In genomic region chr13:51849145-51850101, GRCh38 we compare ENCODE assay signal across 8 cellular contexts. TPM values are rescaled to one million over a fixed set of nuclear protein-coding genes. Genes with fewer than 3 reads are reported as not detected.
A peak's percentile ranks its signal among the peaks of the same experiment; 100 is the strongest.
DNase-seq lines count a peak whose midpoint lies in the region; ATAC-seq and TF ChIP-seq lines count a peak whose summit lies in the region.

No MANE protein-coding gene starts in this region.

- H3K27ac ChIP-seq in left ventricle myocardium inferior (replicated peaks), result no peak overlapping the region
- no peak overlapping the region for H3K27ac ChIP-seq in transverse colon

- ATAC-seq in activated CD8-positive, alpha-beta T cell treated with anti-CD3 and anti-CD28 coated beads for 36 hours, result peak; percentile 53
- ATAC-seq in HG03469 (IDR thresholded peaks at IDR 0.05; ENCODE audit: unreplicated experiment), result no peak

- no peaks in the 10 kb centered on the region for H3K36me3 ChIP-seq in left ventricle myocardium inferior
- H3K36me3 ChIP-seq in transverse colon, result no peaks in the 10 kb centered on the region

- CTCF ChIA-PET in activated CD8-positive, alpha-beta T cell treated with anti-CD3 and anti-CD28 coated beads for 36 hours (lab: Charles Lee), result interaction anchor here (0.6 to 3.3 kb wide), 22 partner anchors 8 to 129 kb away, joined by 3 to 26 read pairs (median 4); partner anchors contain the start of gene CCDC70

- no peaks in the 10 kb centered on the region for H3K9me3 Mint-ChIP-seq in activated CD8-positive, alpha-beta T cell treated with anti-CD3 and anti-CD28 coated beads for 36 hours

- POLR2A ChIA-PET in activated CD8-positive, alpha-beta T cell treated with anti-CD3 and anti-CD28 coated beads for 36 hours (lab: Charles Lee), result no interaction called here

- H3K9me3 ChIP-seq in left ventricle myocardium inferior (replicated peaks) (no peaks in the 10 kb centered on the region), transverse colon (no peaks in the 10 kb centered on the region)

- H3K4me1 ChIP-seq in left ventricle myocardium inferior (peaks cover 14% of the 10 kb centered on the region), transverse colon (peaks cover 0 to 3% (median 0%) of the 10 kb centered on the region in 4 donors)

- TF ChIP-seq POLR2A in transverse colon (IDR thresholded peaks at IDR 0.05), result no peak

- H3K27me3 ChIP-seq in left ventricle myocardium inferior (ENCODE audit: low read depth), result no peaks in the 10 kb centered on the region
- no peaks in the 10 kb centered on the region for H3K27me3 ChIP-seq in transverse colon

- no peak overlapping the region for H3K4me3 Mint-ChIP-seq in activated CD8-positive, alpha-beta T cell treated with anti-CD3 and anti-CD28 coated beads for 36 hours

- peak; percentile 50 for DNase-seq in ELR (ENCODE audit: low read depth)
- peak; percentile 37 for DNase-seq in Jurkat, Clone E6-1 (ENCODE audit: low read depth, low spot score)
- DNase-seq in activated CD8-positive, alpha-beta T cell treated with anti-CD3 and anti-CD28 coated beads for 36 hours, result peak; percentile 54
- DNase-seq in left ventricle myocardium inferior, result peak; percentile 35
- no peak for DNase-seq in transverse colon
- DNase-seq in anterior cingulate cortex (lab: John Stamatoyannopoulos, UW), result no peak
- DNase-seq in glomerular visceral epithelial cell (ENCODE audit: extremely low spot score), result no peak

- peak; percentile 78 for TF ChIP-seq CTCF in activated CD8-positive, alpha-beta T cell treated with anti-CD3 and anti-CD28 coated beads for 36 hours (IDR thresholded peaks at IDR 0.05)
- TF ChIP-seq CTCF in left ventricle myocardium inferior (IDR thresholded peaks at IDR 0.05; ENCODE audit: borderline replicate concordance) (peak; percentile 67), transverse colon (IDR thresholded peaks at IDR 0.05) (peak; percentile 16 to 35 (median 24))

- H3K27ac Mint-ChIP-seq in activated CD8-positive, alpha-beta T cell treated with anti-CD3 and anti-CD28 coated beads for 36 hours, result no peak overlapping the region

- intact Hi-C loops in activated CD8-positive, alpha-beta T cell treated with anti-CD3 and anti-CD28 coated beads for 36 hours (cut with micrococcal nuclease), result no loop called here
- intact Hi-C loops in left ventricle myocardium inferior (cut with micrococcal nuclease) (no loop called here), transverse colon (cut with DNase I; ENCODE audit: low total_unique reads) (no loop called here)

- in situ Hi-C loops in transverse colon (cut with MboI; ENCODE audit: low pct_ligation_motif_present in 1 of 4, low pct_unique_long_range_greater_than_20kb in 1 of 4, low sequenced_read_pairs in 3 of 4), result no loop called here

- no peaks in the 10 kb centered on the region for H3K36me3 Mint-ChIP-seq in activated CD8-positive, alpha-beta T cell treated with anti-CD3 and anti-CD28 coated beads for 36 hours (ENCODE audit: low read depth)

- H3K4me3 ChIP-seq in Jurkat, Clone E6-1 (ENCODE audit: low read length), result no peak overlapping the region
- no peak overlapping the region for H3K4me3 ChIP-seq in left ventricle myocardium inferior
- no peak overlapping the region for H3K4me3 ChIP-seq in transverse colon

- TF ChIP-seq EP300 in transverse colon (IDR thresholded peaks at IDR 0.05; ENCODE audit: low read depth), result no peak

- H3K27me3 Mint-ChIP-seq in activated CD8-positive, alpha-beta T cell treated with anti-CD3 and anti-CD28 coated beads for 36 hours, result no peaks in the 10 kb centered on the region

- WGBS in transverse colon (ENCODE audit: low coverage in 1 of 2), 2 donors, result 61 to 62% methylated on average over 3 to 21 of the region's 21 CpGs

- H3K4me1 Mint-ChIP-seq in activated CD8-positive, alpha-beta T cell treated with anti-CD3 and anti-CD28 coated beads for 36 hours (ENCODE audit: low read depth), result peaks cover 12% of the 10 kb centered on the region

RNA-seq across cellular contexts. Expression of gene TMEM272, which starts 4.4 kb away (rescaled TPM):
- not detected for polyA plus RNA-seq in Jurkat, Clone E6-1 (2012; ENCODE audit: insufficient read depth, insufficient read length)
- under 1 TPM; 0.18 to 0.32 TPM for total RNA-seq in activated CD8-positive, alpha-beta T cell treated with anti-CD3 and anti-CD28 coated beads for 36 hours
- total RNA-seq in left ventricle myocardium inferior, result 0.30 TPM
- total RNA-seq in transverse colon, result not detected

RNA-seq across cellular contexts. Expression of gene CCDC70, which starts 12.3 kb away (rescaled TPM):
- not detected for polyA plus RNA-seq in Jurkat, Clone E6-1 (2012; ENCODE audit: insufficient read depth, insufficient read length)
- total RNA-seq in activated CD8-positive, alpha-beta T cell treated with anti-CD3 and anti-CD28 coated beads for 36 hours, result under 1 TPM; 0.45 to 0.72 TPM
- not detected for total RNA-seq in left ventricle myocardium inferior
- not detected for total RNA-seq in transverse colon

RNA-seq across cellular contexts. Expression of gene DHRS12, which starts 45.5 kb away (rescaled TPM):
- polyA plus RNA-seq in Jurkat, Clone E6-1 (2012; ENCODE audit: insufficient read depth, insufficient read length), result 12.1 TPM
- total RNA-seq in activated CD8-positive, alpha-beta T cell treated with anti-CD3 and anti-CD28 coated beads for 36 hours, result 1 to 10 TPM; 6.6 to 6.7 TPM
- 10.3 TPM for total RNA-seq in left ventricle myocardium inferior
- 10 to 100 TPM in 3 of 4 donors, 1 to 10 TPM in 1; 5.2 to 17.8 (median 13.5) TPM for total RNA-seq in transverse colon

Comparison
In these comparisons a context has a peak if more than half of its experiments do, and no peak if none do; other contexts are left out.
1. DNase-seq: peak in ELR (single experiment), Jurkat, Clone E6-1 (single experiment), activated CD8-positive, alpha-beta T cell treated with anti-CD3 and anti-CD28 coated beads for 36 hours (single experiment) and left ventricle myocardium inferior (single experiment); none in transverse colon (single experiment), anterior cingulate cortex (0 of 58) and glomerular visceral epithelial cell (single experiment).
2. CTCF ChIP-seq: peak in every context shown above with its lines; median percentile 78 in activated CD8-positive, alpha-beta T cell treated with anti-CD3 and anti-CD28 coated beads for 36 hours; 67 in left ventricle myocardium inferior; 24 in transverse colon.